Comparison of ENCODE assay signal across 17 cellular contexts in genomic region chr22:42912049-42912448, GRCh38. TPM values are rescaled to one million over a fixed set of nuclear protein-coding genes. Genes with fewer than 3 reads are reported as not detected.
DNase-seq lines count a peak whose midpoint lies in the region; ATAC-seq and TF ChIP-seq lines count a peak whose summit lies in the region.
"Had no signal": no experiment of that assay in that cellular context is flagged by ENCODE, and none has a peak within 500 bp of the region (broad histone marks: within the 10 kb centered on the region; RNA-seq: fewer than 3 reads in every experiment).

No MANE protein-coding gene starts in this region.

- H4K5ac ChIP-seq in IMR-90 (ENCODE audit: low read depth, low read length), result no peak overlapping the region

- H2BK20ac ChIP-seq in IMR-90 (ENCODE audit: low read depth, low read length), result no peak overlapping the region

- CTCF ChIA-PET in IMR-90 (lab: Yijun Ruan, JAX), result no interaction called here

- peaks cover 19% of the 10 kb centered on the region for H3K4me1 Mint-ChIP-seq in stimulated activated effector memory CD8-positive, alpha-beta T cell treated with anti-CD3 and anti-CD28 coated beads, Interleukin-12 subunit alpha, Interleukin-12 subunit beta, amount 100 ng/mL, for 72 hours

- H2BK15ac ChIP-seq in IMR-90 (ENCODE audit: low read depth, low read length), result no peak overlapping the region

- H2AK9ac ChIP-seq in IMR-90 (replicated peaks; ENCODE audit: low read depth, low read length, poor library complexity), result no peak overlapping the region

- no peak overlapping the region for H2BK120ac ChIP-seq in IMR-90 (ENCODE audit: low read depth, low read length)

- no peak overlapping the region for H3K14ac ChIP-seq in IMR-90 (replicated peaks; ENCODE audit: low read depth, low read length)

- no peak for TF ChIP-seq CTCF in IMR-90 (conservative IDR thresholded peaks at IDR 0.05; ENCODE audit: low read depth, low read length)

- in situ Hi-C loops in IMR-90 (cut with MboI; ENCODE audit: low sequenced_read_pairs), result no loop called here

- no peaks in the 10 kb centered on the region for H3K9me3 Mint-ChIP-seq in stimulated activated effector memory CD8-positive, alpha-beta T cell treated with anti-CD3 and anti-CD28 coated beads, Interleukin-12 subunit alpha, Interleukin-12 subunit beta, amount 100 ng/mL, for 72 hours

- H3K27ac ChIP-seq in IMR-90 (ENCODE audit: insufficient read depth, low read length), result no peak overlapping the region
- H3K27ac ChIP-seq: parathyroid adenoma had no signal

- H3K9me1 ChIP-seq in IMR-90 (ENCODE audit: insufficient read depth, low read length), result peaks cover 29% of the 10 kb centered on the region; the same call in 1 of the 2 replicates

- POLR2A ChIA-PET in IMR-90 (lab: Charles Lee; ENCODE audit: unreplicated experiment), result no interaction called here

- peaks cover 74% of the 10 kb centered on the region for H4K20me1 ChIP-seq in IMR-90 (ENCODE audit: insufficient read depth, low read length)

- BruUV-seq in IMR-90 (replicated peaks; lab: Mats Ljungman, UMichigan), result no TSS peak

- H3K4me2 ChIP-seq in IMR-90 (ENCODE audit: low read depth, low read length), result no peak overlapping the region

- H3K9me3 ChIP-seq in IMR-90 (ENCODE audit: control insufficient read depth, insufficient read depth, low read length), result no peaks in the 10 kb centered on the region
- H3K9me3 ChIP-seq: BE2C had no signal

- no peak for TF ChIP-seq POLR2A in IMR-90 (IDR thresholded peaks at IDR 0.05; ENCODE audit: low read depth, low read length)

- H3K56ac ChIP-seq in IMR-90 (ENCODE audit: extremely low read depth, insufficient read depth, low read length), result no peak overlapping the region

- TF ChIP-seq RAD21 in IMR-90 (IDR thresholded peaks at IDR 0.05; ENCODE audit: low read length), result no peak

- ATAC-seq in IMR-90 (ENCODE audit: low read depth) (no peak), GM21786 (IDR thresholded peaks at IDR 0.05; ENCODE audit: unreplicated experiment) (no peak), GM18867 (IDR thresholded peaks at IDR 0.05; ENCODE audit: unreplicated experiment) (no peak)
- ATAC-seq in stimulated activated effector memory CD8-positive, alpha-beta T cell treated with anti-CD3 and anti-CD28 coated beads, Interleukin-12 subunit alpha, Interleukin-12 subunit beta, amount 100 ng/mL, for 72 hours, result no peak
- ATAC-seq: left colon, Right ventricle myocardium inferior had no signal

- H3K18ac ChIP-seq in IMR-90 (ENCODE audit: low read depth, low read length), result no peak overlapping the region

- no peaks in the 10 kb centered on the region for H3K27me3 ChIP-seq in IMR-90 (ENCODE audit: control insufficient read depth, insufficient read depth, low read length)
- H3K27me3 ChIP-seq: BE2C had no signal

- H4K8ac ChIP-seq in IMR-90 (ENCODE audit: low read depth in 2 of 2, low read length in 2 of 2), result no peak overlapping the region

- no peak overlapping the region for H3K4me3 Mint-ChIP-seq in stimulated activated effector memory CD8-positive, alpha-beta T cell treated with anti-CD3 and anti-CD28 coated beads, Interleukin-12 subunit alpha, Interleukin-12 subunit beta, amount 100 ng/mL, for 72 hours

- intact Hi-C loops in IMR-90 (cut with micrococcal nuclease), result no loop called here

- H3K4me3 ChIP-seq in IMR-90 (ENCODE audit: insufficient read depth, low read depth, low read length), result no peak overlapping the region

- dilution Hi-C loops in IMR-90 (cut with HindIII; ENCODE audit: low sequenced_read_pairs, unreplicated experiment), result no loop called here

- no peak overlapping the region for H3K23ac ChIP-seq in IMR-90 (ENCODE audit: low read depth, low read length)

- H3K36me3 ChIP-seq in IMR-90 (ENCODE audit: control insufficient read depth, insufficient read depth, low read length), result peaks cover 14% of the 10 kb centered on the region
- H3K36me3 ChIP-seq: BE2C had no signal

- peak overlapping the region; percentile 60 for H3K27ac Mint-ChIP-seq in stimulated activated effector memory CD8-positive, alpha-beta T cell treated with anti-CD3 and anti-CD28 coated beads, Interleukin-12 subunit alpha, Interleukin-12 subunit beta, amount 100 ng/mL, for 72 hours

- no CpG with 5 or more reads among the region's 7 CpGs for WGBS in IMR-90 (ENCODE audit: extremely low coverage in 2 of 2, insufficient read length in 1 of 2), 2 experiments

- H2AK5ac ChIP-seq in IMR-90 (ENCODE audit: low read depth, low read length), result no peak overlapping the region

- H3K36me3 Mint-ChIP-seq in stimulated activated effector memory CD8-positive, alpha-beta T cell treated with anti-CD3 and anti-CD28 coated beads, Interleukin-12 subunit alpha, Interleukin-12 subunit beta, amount 100 ng/mL, for 72 hours, result peaks cover 12% of the 10 kb centered on the region

- H4K91ac ChIP-seq in IMR-90 (ENCODE audit: insufficient read depth, low read depth, low read length), result no peak overlapping the region

- H2BK5ac ChIP-seq in IMR-90 (ENCODE audit: low read depth, low read length, poor library complexity, severe bottlenecking), result no peak overlapping the region

- H3K79me1 ChIP-seq in IMR-90 (ENCODE audit: low read depth in 1 of 2, low read length in 2 of 2), result peaks cover 47 to 93% of the 10 kb centered on the region in 2 experiments

- no peak overlapping the region for H2AFZ ChIP-seq in IMR-90 (replicated peaks; ENCODE audit: low read length, poor library complexity)
- H2AFZ ChIP-seq: parathyroid adenoma had no signal

- peaks cover 7% of the 10 kb centered on the region; the same call in 1 of the 2 replicates for H3K4me1 ChIP-seq in IMR-90 (ENCODE audit: control insufficient read depth, insufficient read depth, low read length)
- H3K4me1 ChIP-seq: BE2C, parathyroid adenoma had no signal

- DNase-seq in IMR-90 (no peak), OCI-M1 (lab: John Stamatoyannopoulos, UW) (peak; percentile 86), dermis blood vessel endothelial cell (peak; percentile 47), NCI-H2107 (lab: John Stamatoyannopoulos, UW) (no peak)
- no peak for DNase-seq in stimulated activated effector memory CD8-positive, alpha-beta T cell treated with anti-CD3 and anti-CD28 coated beads, Interleukin-12 subunit alpha, Interleukin-12 subunit beta, amount 100 ng/mL, for 72 hours (ENCODE audit: low spot score in 2 of 2)
- DNase-seq: activated naive CD4-positive, alpha-beta T cell treated with anti-CD3 and anti-CD28 coated beads, Interleukin-2, amount 50 U/mL, for 16 hours; activated T-cell treated with anti-CD3 and anti-CD28 coated beads, Interleukin-2, amount 50 U/mL, for 1 hour; BE2C; DMS 273 treated with DMSO at 0.1 percent for 48 hours; effector CD4-positive, alpha-beta T cell; left colon; NCI-H1048; stimulated activated CD4-positive, alpha-beta T cell treated with anti-CD3 and anti-CD28 coated beads, Interleukin-4, amount 100 ng/mL, for 1 hour had no signal

- H3K4ac ChIP-seq in IMR-90 (ENCODE audit: low read depth, low read length), result no peak overlapping the region

- H3K9ac ChIP-seq in IMR-90 (ENCODE audit: low read depth, low read length), result no peak overlapping the region
- H3K9ac ChIP-seq: parathyroid adenoma had no signal

TF ChIP-seq in IMR-90, 13 proteins besides CTCF, POLR2A, EP300 and RAD21:
- TF ChIP-seq CEBPB (IDR thresholded peaks at IDR 0.05; ENCODE audit: low read depth, low read length) (0 out of 2 replicates have a peak, but pooled peaks have one; percentile 9), MXI1 (IDR thresholded peaks at IDR 0.05; ENCODE audit: borderline replicate concordance, low read depth, low read length) (no peak), FOS (IDR thresholded peaks at IDR 0.05; ENCODE audit: low read depth, low read length) (no peak)
TF ChIP-seq in IMR-90: peak in this region for 1.

RNA-seq across cellular contexts. Expression of gene ARFGAP3, which starts 55.0 kb away (rescaled TPM):
- total RNA-seq in IMR-90 (2012; rRNA removed) (70.1 and 88.0 TPM in 2 replicates), dermis blood vessel endothelial cell (67.5 and 74.2 TPM in 2 replicates)
- 46.5 and 50.0 TPM in 2 replicates for polyA plus RNA-seq in IMR-90 (2012; rRNA removed)
- 20.1 and 23.0 TPM in 2 replicates for polyA plus RNA-seq in IMR-90 (2012; cell fraction: cytosol; rRNA removed)
- polyA plus RNA-seq in IMR-90 (2012; cell fraction: nucleus; rRNA removed; ENCODE audit: low replicate concordance), result 20.9 and 47.6 TPM in 2 replicates

Comparison
In these comparisons a context has a peak if more than half of its experiments do, and no peak if none do; other contexts are left out.
1. DNase-seq: peak in OCI-M1 (single experiment) and dermis blood vessel endothelial cell (single experiment); none in IMR-90 (single experiment), stimulated activated effector memory CD8-positive, alpha-beta T cell treated with anti-CD3 and anti-CD28 coated beads, Interleukin-12 subunit alpha, Interleukin-12 subunit beta, amount 100 ng/mL, for 72 hours (0 of 2) and NCI-H2107 (single experiment).